Comparison of ENCODE assay signal across 1 cellular context in the genomic region with DNA sequence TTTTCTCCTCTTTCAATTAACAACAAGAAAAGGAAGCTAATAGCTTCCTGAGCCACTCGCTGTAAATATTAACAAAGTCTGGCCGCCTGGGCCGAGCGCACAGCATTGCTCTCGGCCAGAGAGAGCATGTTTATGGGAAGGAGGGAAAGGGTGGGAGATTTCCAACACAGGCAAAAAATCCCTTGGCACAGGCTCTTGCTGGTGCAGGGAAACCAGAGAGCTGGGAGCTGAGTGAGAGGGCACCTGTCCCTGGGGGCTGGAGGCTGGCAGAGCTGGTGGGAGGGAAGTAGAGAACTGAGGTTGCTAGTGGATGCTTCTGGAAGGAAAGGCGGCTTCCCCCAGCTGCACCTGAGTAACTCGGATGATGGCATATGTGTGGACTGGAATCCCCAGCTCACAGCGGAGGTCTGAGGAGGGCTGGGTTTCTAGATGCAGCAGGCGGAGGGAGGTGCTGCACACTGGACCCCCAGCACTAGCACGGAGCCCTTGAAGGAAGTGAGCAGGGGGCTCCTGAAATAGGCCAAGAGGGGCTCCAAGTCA.
TF ChIP-seq lines count a peak whose summit lies in the region.

No MANE protein-coding gene starts in this region.

TF ChIP-seq in HCT116, 20 proteins besides CTCF, POLR2A, EP300 and RAD21 (continued from another document):
- TF ChIP-seq POLR2AphosphoS5 (IDR thresholded peaks at IDR 0.05; ENCODE audit: low read depth, low read length), result no peak
- TF ChIP-seq EZH2phosphoT487 (IDR thresholded peaks at IDR 0.05; ENCODE audit: borderline replicate concordance), result no peak
- TF ChIP-seq SP1 (IDR thresholded peaks at IDR 0.05; ENCODE audit: low read depth), result no peak
- no peak for TF ChIP-seq EZH2 (IDR thresholded peaks at IDR 0.05)
- TF ChIP-seq ELF1 (IDR thresholded peaks at IDR 0.05; ENCODE audit: borderline replicate concordance, low read depth), result no peak
- no peak for TF ChIP-seq CEBPB (IDR thresholded peaks at IDR 0.05; ENCODE audit: low read depth)
- no peak for TF ChIP-seq JUND (IDR thresholded peaks at IDR 0.05)
- TF ChIP-seq SIN3A (IDR thresholded peaks at IDR 0.05; ENCODE audit: low read depth), result no peak
- TF ChIP-seq ZBTB33 (IDR thresholded peaks at IDR 0.05; ENCODE audit: extremely low read depth, insufficient replicate concordance, low read length), result no peak
- no peak for TF ChIP-seq CBX3 (IDR thresholded peaks at IDR 0.05; ENCODE audit: low read depth)
- no peak for TF ChIP-seq ZNF274 (IDR thresholded peaks at IDR 0.05; ENCODE audit: low read depth, low read length)
- no peak for TF ChIP-seq SRF (IDR thresholded peaks at IDR 0.05; ENCODE audit: low read depth)
- TF ChIP-seq YY1 (IDR thresholded peaks at IDR 0.05; ENCODE audit: extremely low read depth, insufficient replicate concordance, low read depth, low read length), result no peak
- TF ChIP-seq, protein P1, sequence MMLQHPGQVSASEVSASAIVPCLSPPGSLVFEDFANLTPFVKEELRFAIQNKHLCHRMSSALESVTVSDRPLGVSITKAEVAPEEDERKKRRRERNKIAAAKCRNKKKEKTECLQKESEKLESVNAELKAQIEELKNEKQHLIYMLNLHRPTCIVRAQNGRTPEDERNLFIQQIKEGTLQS (IDR thresholded peaks at IDR 0.05), result no peak
